In genomic region chr10:110708776-110709443, GRCh38 we compare ENCODE assay signal across 27 cellular contexts.
A peak's percentile ranks its signal among the peaks of the same experiment; 100 is the strongest.
DNase-seq lines count a peak whose midpoint lies in the region; ATAC-seq and TF ChIP-seq lines count a peak whose summit lies in the region.
"Had no signal": no experiment of that assay in that cellular context is flagged by ENCODE, and none has a peak within 500 bp of the region (broad histone marks: within the 10 kb centered on the region; RNA-seq: fewer than 3 reads in every experiment).

No MANE protein-coding gene starts in this region.

- H3K18ac ChIP-seq in H9 (ENCODE audit: insufficient read length, low read depth, low read length) (no peak overlapping the region), neuronal stem cell (ENCODE audit: low read length) (no peak overlapping the region)

- H3K36me3 Mint-ChIP-seq in H9 (ENCODE audit: insufficient read depth in 1 of 3, low read depth in 3 of 3): no peaks in the 10 kb centered on the region
- H3K36me3 Mint-ChIP-seq in chondrocyte (ENCODE audit: low read depth): no peaks in the 10 kb centered on the region
- no peaks in the 10 kb centered on the region for H3K36me3 Mint-ChIP-seq in HFFc6 (ENCODE audit: low read depth)
- H3K36me3 Mint-ChIP-seq: activated naive CD4-positive, alpha-beta T cell treated with anti-CD3 and anti-CD28 coated beads, Interleukin-2, amount 50 U/mL, for 72 hours had no signal

- H2BK120ac ChIP-seq in H9 (ENCODE audit: low read depth, low read length, poor library complexity, severe bottlenecking) (no peak overlapping the region), neuronal stem cell (ENCODE audit: low read depth, low read length) (no peak overlapping the region)

- no peak overlapping the region for H3K9ac ChIP-seq in H9 (ENCODE audit: extremely low read depth, insufficient read length, low read length)
- no peak overlapping the region for H3K9ac ChIP-seq in neuronal stem cell (ENCODE audit: low read depth, low read length, poor library complexity)

- intact Hi-C loops in right cardiac atrium (cut with DNase I): no loop called here

- no peaks in the 10 kb centered on the region for H3K9me3 Mint-ChIP-seq in H9
- H3K9me3 Mint-ChIP-seq in chondrocyte (ENCODE audit: low read depth): no peaks in the 10 kb centered on the region
- no peaks in the 10 kb centered on the region for H3K9me3 Mint-ChIP-seq in HFFc6
- H3K9me3 Mint-ChIP-seq: CD4-positive, alpha-beta T cell had no signal

- H4K20me1 ChIP-seq in H9 (ENCODE audit: control insufficient read depth, insufficient read depth, insufficient read length): no peaks in the 10 kb centered on the region

- H3K4me1 ChIP-seq in H9 (ENCODE audit: insufficient read depth, low read length) (peaks cover 8% of the 10 kb centered on the region; the same call in 1 of the 2 replicates), right cardiac atrium (ENCODE audit: control insufficient read depth, insufficient read depth, low read length) (peaks cover 7% of the 10 kb centered on the region), neuronal stem cell (ENCODE audit: control insufficient read depth in 2 of 2, insufficient read depth in 1 of 2, low read depth in 1 of 2, low read length in 2 of 2) (peaks cover 6 to 20% of the 10 kb centered on the region in 2 donors)
- H3K4me1 ChIP-seq: A549, prostate gland had no signal

- no peak overlapping the region for H3K23ac ChIP-seq in H9 (ENCODE audit: insufficient read length, low read depth, low read length)
- H3K23ac ChIP-seq in neuronal stem cell (ENCODE audit: low read depth, low read length, poor library complexity): no peak overlapping the region

- ATAC-seq in right cardiac atrium (peak; percentile 68 to 70), HG03378 (IDR thresholded peaks at IDR 0.05; ENCODE audit: unreplicated experiment) (no peak)
- ATAC-seq in stimulated activated naive CD8-positive, alpha-beta T cell treated with anti-CD3 and anti-CD28 coated beads, Interleukin-15, Interleukin-2, amounts not matched to agents 100 U/mL and 50 U/mL, for 24 hours: no peak
- ATAC-seq: activated CD4-positive, alpha-beta T cell treated with anti-CD3 and anti-CD28 coated beads for 36 hours; activated naive CD4-positive, alpha-beta T cell treated with anti-CD3 and anti-CD28 coated beads, Interleukin-2, amount 50 U/mL, for 72 hours had no signal

- no peak overlapping the region for H3T11ph ChIP-seq in H9 (ENCODE audit: low read length)

- peaks cover 16 to 17% of the 10 kb centered on the region in 2 experiments for H3K4me1 Mint-ChIP-seq in H9
- peaks cover 25% of the 10 kb centered on the region for H3K4me1 Mint-ChIP-seq in chondrocyte (ENCODE audit: low read depth)
- peaks cover 19% of the 10 kb centered on the region for H3K4me1 Mint-ChIP-seq in HFFc6 (ENCODE audit: low read depth)
- H3K4me1 Mint-ChIP-seq: activated CD4-positive, alpha-beta T cell treated with anti-CD3 and anti-CD28 coated beads for 36 hours had no signal

- no peak overlapping the region for H2BK12ac ChIP-seq in H9 (ENCODE audit: insufficient read length, low read depth, low read length)
- no peak overlapping the region for H2BK12ac ChIP-seq in neuronal stem cell (ENCODE audit: low read length)

- no peak overlapping the region for H3K56ac ChIP-seq in H9 (ENCODE audit: insufficient read length, low read depth, low read length)

- H3K27me3 Mint-ChIP-seq in H9 (ENCODE audit: low read depth) (no peaks in the 10 kb centered on the region), chondrocyte (ENCODE audit: low read depth) (no peaks in the 10 kb centered on the region), HFFc6 (ENCODE audit: insufficient read depth) (peaks cover 18% of the 10 kb centered on the region)
- H3K27me3 Mint-ChIP-seq: activated CD4-positive, alpha-beta T cell treated with anti-CD3 and anti-CD28 coated beads for 36 hours; CD4-positive, alpha-beta T cell had no signal

- H2BK15ac ChIP-seq in H9 (ENCODE audit: low read depth, low read length) (no peak overlapping the region), neuronal stem cell (ENCODE audit: low read length) (no peak overlapping the region)

- H3K27me3 ChIP-seq in H9 (ENCODE audit: insufficient read depth, low read length) (no peaks in the 10 kb centered on the region), right cardiac atrium (ENCODE audit: control insufficient read depth, insufficient read depth) (no peaks in the 10 kb centered on the region), neuronal stem cell (ENCODE audit: control insufficient read depth in 3 of 3, insufficient read depth in 3 of 3, low read depth in 1 of 3, low read length in 3 of 3) (peaks cover 0 to 3% (median 0%) of the 10 kb centered on the region in 3 experiments)
- H3K27me3 ChIP-seq: tibial nerve had no signal

- H2BK5ac ChIP-seq in H9 (ENCODE audit: insufficient read length, low read length) (no peak overlapping the region), neuronal stem cell (ENCODE audit: low read length) (no peak overlapping the region)

- no peak overlapping the region; the same call in 1 of the 2 replicates for H3K14ac ChIP-seq in H9 (ENCODE audit: insufficient read depth, low read length)
- H3K14ac ChIP-seq in neuronal stem cell (ENCODE audit: low read length): no peak overlapping the region

- DNase-seq in H9: no peak
- DNase-seq in chondrocyte (ENCODE audit: low spot score): no peak
- DNase-seq in right cardiac atrium: peak in 1 of 3 donors; percentile 36
- no peak for DNase-seq in neuronal stem cell (ENCODE audit: low spot score)
- DNase-seq in stimulated activated naive CD8-positive, alpha-beta T cell treated with anti-CD3 and anti-CD28 coated beads, Interleukin-15, Interleukin-2, amounts not matched to agents 100 U/mL and 50 U/mL, for 24 hours: no peak
- no peak for DNase-seq in HFFc6
- DNase-seq in NCI-H1694 (lab: John Stamatoyannopoulos, UW): no peak
- DNase-seq: activated CD4-positive, alpha-beta T cell treated with anti-CD3 and anti-CD28 coated beads for 36 hours; activated T-cell treated with anti-CD3 and anti-CD28 coated beads for 4 hours; AML-193; anterior cingulate cortex; caudate nucleus; CD4-positive, alpha-beta T cell; DMS 273 treated with DMSO at 0.1 percent for 48 hours; H7; Karpas-422; NCI-H1436; NCI-H2107; NCI-H446; NCI-H774; RPMI8226; stimulated activated CD4-positive, alpha-beta T cell treated with anti-CD3 and anti-CD28 coated beads, Interleukin-2, amount 100 ng/mL, for 24 hours had no signal

- no peak overlapping the region for H3K4me2 ChIP-seq in H9 (ENCODE audit: insufficient read depth, insufficient read length, low read length)
- H3K4me2 ChIP-seq in neuronal stem cell (ENCODE audit: insufficient read depth, low read length, poor library complexity, severe bottlenecking): no peak overlapping the region
- H3K4me2 ChIP-seq: A549 had no signal

- H3K23me2 ChIP-seq in H9 (ENCODE audit: insufficient read length, low read depth, low read length, poor library complexity, severe bottlenecking): no peaks in the 10 kb centered on the region

- H4K8ac ChIP-seq in H9 (replicated peaks; ENCODE audit: insufficient read length, low read depth, low read length) (no peak overlapping the region), neuronal stem cell (ENCODE audit: low read depth, low read length) (no peak overlapping the region)

- H4K91ac ChIP-seq in H9 (ENCODE audit: insufficient read length, low read depth, low read length) (no peak overlapping the region), neuronal stem cell (ENCODE audit: low read depth, low read length, poor library complexity) (no peak overlapping the region)

- no peaks in the 10 kb centered on the region for H3K79me2 ChIP-seq in H9 (ENCODE audit: insufficient read depth, low read length)

- H3K27ac Mint-ChIP-seq in H9 (peak overlapping the region in 2 of 3 experiments; percentile 17 to 66; a peak in 4 of 7 replicates), chondrocyte (ENCODE audit: unreplicated experiment) (peak overlapping the region; percentile 33), HFFc6 (no peak overlapping the region)
- H3K27ac Mint-ChIP-seq: activated CD4-positive, alpha-beta T cell treated with anti-CD3 and anti-CD28 coated beads for 36 hours; activated naive CD4-positive, alpha-beta T cell treated with anti-CD3 and anti-CD28 coated beads, Interleukin-2, amount 50 U/mL, for 72 hours; CD4-positive, alpha-beta T cell had no signal

- H3K4me3 Mint-ChIP-seq in H9 (no peak overlapping the region), chondrocyte (ENCODE audit: unreplicated experiment) (no peak overlapping the region), HFFc6 (no peak overlapping the region)
- H3K4me3 Mint-ChIP-seq: activated CD4-positive, alpha-beta T cell treated with anti-CD3 and anti-CD28 coated beads for 36 hours; CD4-positive, alpha-beta T cell had no signal

- H4K5ac ChIP-seq in H9 (ENCODE audit: insufficient read length, low read depth, low read length): no peak overlapping the region

- WGBS in H9 (ENCODE audit: extremely low coverage, insufficient read length, low lambda C conversion rate): no CpG with 5 or more reads among the region's 8 CpGs
- WGBS in right cardiac atrium: 59% methylated on average over 8 of the region's 8 CpGs
- no CpG with 5 or more reads among the region's 8 CpGs for WGBS in neuronal stem cell (ENCODE audit: extremely low coverage in 2 of 2, insufficient read length in 2 of 2, insufficient replicate concordance in 1 of 2), 2 donors

- H3K9me3 ChIP-seq in H9 (ENCODE audit: control insufficient read depth, low read depth, low read length) (no peaks in the 10 kb centered on the region), right cardiac atrium (ENCODE audit: control insufficient read depth, low read length) (no peaks in the 10 kb centered on the region), neuronal stem cell (replicated peaks in 1 of 2; ENCODE audit: control insufficient read depth in 2 of 2, insufficient read depth in 1 of 2, low read depth in 1 of 2, low read length in 2 of 2) (no peaks in the 10 kb centered on the region)
- H3K9me3 ChIP-seq: A549, prostate gland, tibial nerve had no signal

- H2AK5ac ChIP-seq in H9 (ENCODE audit: insufficient read length, low read length) (no peak overlapping the region), neuronal stem cell (ENCODE audit: low read depth, low read length) (no peak overlapping the region)

- H2AFZ ChIP-seq in H9 (ENCODE audit: low read length) (no peak overlapping the region), neuronal stem cell (ENCODE audit: low read length) (peak overlapping the region; percentile 13)

- no peak overlapping the region for H3K27ac ChIP-seq in H9 (ENCODE audit: insufficient read length, low read depth, low read length)
- peak overlapping the region; percentile 73 for H3K27ac ChIP-seq in right cardiac atrium (ENCODE audit: low read length)
- no peak overlapping the region for H3K27ac ChIP-seq in neuronal stem cell (replicated peaks; ENCODE audit: low read length)
- H3K27ac ChIP-seq: A549, prostate gland had no signal

- H3K36me3 ChIP-seq in neuronal stem cell (replicated peaks in 1 of 2; ENCODE audit: control insufficient read depth in 2 of 2, insufficient read depth in 2 of 2, low read length in 2 of 2): no peaks in the 10 kb centered on the region
- H3K36me3 ChIP-seq: prostate gland, tibial nerve had no signal

- no peak for TF ChIP-seq CTCF in H9 (conservative IDR thresholded peaks at IDR 0.05)
- TF ChIP-seq CTCF in chondrocyte (IDR thresholded peaks at IDR 0.05): no peak
- no peak for TF ChIP-seq CTCF in HFFc6 (IDR thresholded peaks at IDR 0.05)

- H3K4ac ChIP-seq in H9 (ENCODE audit: low read depth, low read length) (no peak overlapping the region), neuronal stem cell (ENCODE audit: low read length) (no peak overlapping the region)

- H2BK20ac ChIP-seq in H9 (ENCODE audit: low read depth, low read length, poor library complexity, severe bottlenecking): no peak overlapping the region

- H3K4me3 ChIP-seq in right cardiac atrium (ENCODE audit: low read length): no peak overlapping the region
- no peak overlapping the region for H3K4me3 ChIP-seq in neuronal stem cell (ENCODE audit: low read length in 2 of 2)
- H3K4me3 ChIP-seq: A549, prostate gland, tibial nerve had no signal

- H3K79me1 ChIP-seq in H9 (ENCODE audit: insufficient read depth, low read depth, low read length, poor library complexity, severe bottlenecking) (no peaks in the 10 kb centered on the region), neuronal stem cell (ENCODE audit: low read depth, low read length) (no peaks in the 10 kb centered on the region)

Comparison
In these comparisons a context has a peak if more than half of its experiments do, and no peak if none do; other contexts are left out.
1. ATAC-seq: peak in right cardiac atrium (2 of 2); none in HG03378 (single experiment) and stimulated activated naive CD8-positive, alpha-beta T cell treated with anti-CD3 and anti-CD28 coated beads, Interleukin-15, Interleukin-2, amounts not matched to agents 100 U/mL and 50 U/mL, for 24 hours (single experiment).